ENCODE assay signal across 23 cellular contexts in the genomic region with DNA sequence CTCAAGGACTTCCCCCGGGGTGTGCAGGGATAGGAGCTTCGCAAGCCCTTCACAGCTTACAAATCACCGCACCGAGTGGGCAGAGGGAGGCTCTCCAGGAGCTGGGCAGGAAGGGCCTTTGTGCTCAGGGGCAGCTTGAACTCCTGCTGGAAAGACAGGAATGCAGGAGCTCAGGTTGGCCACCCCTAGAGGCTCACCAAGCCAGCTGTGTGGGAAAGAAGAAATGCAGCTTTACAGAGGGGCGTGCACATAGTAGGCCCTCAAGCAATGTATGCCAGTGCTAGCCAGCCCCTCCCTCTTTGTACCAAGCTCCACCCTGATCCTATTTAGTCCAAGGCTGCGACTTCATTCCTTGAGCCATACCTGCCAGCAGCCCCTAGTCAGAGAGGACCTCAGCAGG. TPM values are rescaled to one million over a fixed set of nuclear protein-coding genes. Genes with fewer than 3 reads are reported as not detected.
DNase-seq lines count a peak whose midpoint lies in the region; ATAC-seq and TF ChIP-seq lines count a peak whose summit lies in the region.
"Had no signal": no experiment of that assay in that cellular context is flagged by ENCODE, and none has a peak within 500 bp of the region (broad histone marks: within the 10 kb centered on the region; RNA-seq: fewer than 3 reads in every experiment).

No MANE protein-coding gene starts in this region.

- H2AK5ac ChIP-seq in neuronal stem cell (ENCODE audit: low read depth, low read length) = no peak overlapping the region

- H4K8ac ChIP-seq in neuronal stem cell (ENCODE audit: low read depth, low read length) = no peak overlapping the region

- H3K14ac ChIP-seq in neuronal stem cell (ENCODE audit: low read length) = no peak overlapping the region

- peak overlapping the region; percentile 27 for H3K27ac ChIP-seq in cardiac muscle cell
- H3K27ac ChIP-seq in HEK293 (ENCODE audit: extremely low read depth, low read depth, low read length) = peak overlapping the region; percentile 33; the same call in 1 of the 2 replicates
- H3K27ac ChIP-seq in neuronal stem cell (replicated peaks; ENCODE audit: low read length) = no peak overlapping the region
- H3K27ac ChIP-seq: 22Rv1; BLaER1 treated with 17β-estradiol and CSF1 and Interleukin-3, amounts not matched to agents 10 nM and 100 nM; GM23248 had no signal

- H3K27me3 ChIP-seq in cardiac muscle cell (no peaks in the 10 kb centered on the region), neuronal stem cell (ENCODE audit: control insufficient read depth in 3 of 3, insufficient read depth in 3 of 3, low read depth in 1 of 3, low read length in 3 of 3) (peaks cover 0 to 5% (median 0%) of the 10 kb centered on the region in 3 experiments)
- H3K27me3 ChIP-seq: BE2C; BLaER1 treated with 17β-estradiol and CSF1 and Interleukin-3, amounts not matched to agents 10 nM and 100 nM had no signal

- H3K4me1 ChIP-seq in cardiac muscle cell (ENCODE audit: low read depth) (peaks cover 33% of the 10 kb centered on the region), HEK293 (ENCODE audit: control insufficient read depth, insufficient read depth, low read length) (peaks cover 7% of the 10 kb centered on the region), neuronal stem cell (ENCODE audit: control insufficient read depth in 2 of 2, insufficient read depth in 1 of 2, low read depth in 1 of 2, low read length in 2 of 2) (peaks cover 0 to 4% of the 10 kb centered on the region in 2 donors)
- H3K4me1 ChIP-seq: BE2C, HAP-1 had no signal

- H3K27ac Mint-ChIP-seq in dendritic cell treated with granulocyte-macrophage colony-stimulating factor and Interleukin-4, amounts not matched to agents 40 ng/mL and 50 ng/mL, for 4 days = peak overlapping the region; percentile 16
- H3K27ac Mint-ChIP-seq in stimulated activated naive B cell treated with anti-CD40 and anti-IgM and Interleukin-4, amounts not matched to agents 10 μg/mL and 1 μg/mL and 100 μg/mL, for 72 hours = no peak overlapping the region
- H3K27ac Mint-ChIP-seq: CD14-positive monocyte; CD4-positive, alpha-beta T cell; CD8-positive, alpha-beta memory T cell had no signal

- ATAC-seq in left ventricle myocardium superior = no peak
- ATAC-seq in GM21529 (IDR thresholded peaks at IDR 0.05; ENCODE audit: unreplicated experiment) = no peak
- no peak for ATAC-seq in stimulated activated naive B cell treated with anti-CD40 and anti-IgM and Interleukin-4, amounts not matched to agents 10 μg/mL and 1 μg/mL and 100 μg/mL, for 72 hours (replicated peaks)

- no peak overlapping the region for H2BK5ac ChIP-seq in neuronal stem cell (ENCODE audit: low read length)

- H3K4me3 ChIP-seq in cardiac muscle cell = no peak overlapping the region
- no peak overlapping the region for H3K4me3 ChIP-seq in HEK293 (ENCODE audit: low read depth, low read length)
- H3K4me3 ChIP-seq in neuronal stem cell (ENCODE audit: low read length in 2 of 2) = no peak overlapping the region
- H3K4me3 ChIP-seq: BLaER1 treated with 17β-estradiol and CSF1 and Interleukin-3, amounts not matched to agents 10 nM and 100 nM; GM23248; HAP-1 had no signal

- CTCF ChIA-PET in HEK293 (lab: Yijun Ruan, JAX) = interaction anchor here (3.7 kb wide), 1 partner anchor 21 kb away, joined by 22 read pairs; no protein-coding TSS in a partner anchor

- intact Hi-C loops in left ventricle myocardium superior (cut with micrococcal nuclease) = no loop called here
- intact Hi-C loops in dendritic cell treated with granulocyte-macrophage colony-stimulating factor and Interleukin-4, amounts not matched to agents 40 ng/mL and 50 ng/mL, for 4 days (cut with micrococcal nuclease) = no loop called here

- peaks cover 37% of the 10 kb centered on the region for H3K27me3 Mint-ChIP-seq in dendritic cell treated with granulocyte-macrophage colony-stimulating factor and Interleukin-4, amounts not matched to agents 40 ng/mL and 50 ng/mL, for 4 days
- H3K27me3 Mint-ChIP-seq in stimulated activated naive B cell treated with anti-CD40 and anti-IgM and Interleukin-4, amounts not matched to agents 10 μg/mL and 1 μg/mL and 100 μg/mL, for 72 hours = peaks cover 7 to 16% of the 10 kb centered on the region in 2 donors

- H3K4ac ChIP-seq in neuronal stem cell (ENCODE audit: low read length) = no peak overlapping the region

- no peak overlapping the region for H2BK12ac ChIP-seq in neuronal stem cell (ENCODE audit: low read length)

- H3K9me3 Mint-ChIP-seq in dendritic cell treated with granulocyte-macrophage colony-stimulating factor and Interleukin-4, amounts not matched to agents 40 ng/mL and 50 ng/mL, for 4 days = peaks cover 10% of the 10 kb centered on the region
- peaks cover 13 to 18% of the 10 kb centered on the region in 2 donors for H3K9me3 Mint-ChIP-seq in stimulated activated naive B cell treated with anti-CD40 and anti-IgM and Interleukin-4, amounts not matched to agents 10 μg/mL and 1 μg/mL and 100 μg/mL, for 72 hours

- H2AFZ ChIP-seq in neuronal stem cell (ENCODE audit: low read length) = no peak overlapping the region
- H2AFZ ChIP-seq: GM23248 had no signal

- no peaks in the 10 kb centered on the region for H3K36me3 ChIP-seq in cardiac muscle cell
- no peaks in the 10 kb centered on the region for H3K36me3 ChIP-seq in HEK293 (ENCODE audit: control insufficient read depth in 2 of 2, insufficient read depth in 1 of 2, low read length in 2 of 2)
- H3K36me3 ChIP-seq in neuronal stem cell (replicated peaks in 1 of 2; ENCODE audit: control insufficient read depth in 2 of 2, insufficient read depth in 2 of 2, low read length in 2 of 2) = no peaks in the 10 kb centered on the region
- H3K36me3 ChIP-seq: BE2C; BLaER1 treated with 17β-estradiol and CSF1 and Interleukin-3, amounts not matched to agents 10 nM and 100 nM; HAP-1 had no signal

- no peaks in the 10 kb centered on the region for H3K9me3 ChIP-seq in cardiac muscle cell (ENCODE audit: low read depth)
- no peaks in the 10 kb centered on the region for H3K9me3 ChIP-seq in HEK293 (ENCODE audit: control insufficient read depth, insufficient read depth, low read depth, low read length)
- peaks cover 0 to 1% of the 10 kb centered on the region in 2 donors for H3K9me3 ChIP-seq in neuronal stem cell (replicated peaks in 1 of 2; ENCODE audit: control insufficient read depth in 2 of 2, insufficient read depth in 1 of 2, low read depth in 1 of 2, low read length in 2 of 2)
- H3K9me3 ChIP-seq: HAP-1 had no signal

- H3K36me3 Mint-ChIP-seq in dendritic cell treated with granulocyte-macrophage colony-stimulating factor and Interleukin-4, amounts not matched to agents 40 ng/mL and 50 ng/mL, for 4 days (ENCODE audit: low read depth) = no peaks in the 10 kb centered on the region
- peaks cover 8 to 10% of the 10 kb centered on the region in 2 donors for H3K36me3 Mint-ChIP-seq in stimulated activated naive B cell treated with anti-CD40 and anti-IgM and Interleukin-4, amounts not matched to agents 10 μg/mL and 1 μg/mL and 100 μg/mL, for 72 hours
- H3K36me3 Mint-ChIP-seq: CD14-positive monocyte had no signal

- DNase-seq in cardiac muscle cell (ENCODE audit: low read depth in 1 of 2, low spot score in 1 of 2) = no peak
- no peak for DNase-seq in left ventricle myocardium superior
- DNase-seq in neuronal stem cell (ENCODE audit: low spot score) = no peak
- no peak for DNase-seq in stimulated activated naive B cell treated with anti-CD40 and anti-IgM and Interleukin-4, amounts not matched to agents 10 μg/mL and 1 μg/mL and 100 μg/mL, for 72 hours
- no peak for DNase-seq in foreskin melanocyte
- DNase-seq: BE2C; CD4-positive, alpha-beta T cell; CD8-positive, alpha-beta memory T cell; DMS 273 treated with DMSO at 0.1 percent for 48 hours; DMS79; EL; GF-D8 had no signal

- H3K23ac ChIP-seq in neuronal stem cell (ENCODE audit: low read depth, low read length, poor library complexity) = peak overlapping the region; percentile 8

- H4K91ac ChIP-seq in neuronal stem cell (ENCODE audit: low read depth, low read length, poor library complexity) = no peak overlapping the region

- peak overlapping the region; percentile 64 for H2BK15ac ChIP-seq in neuronal stem cell (ENCODE audit: low read length)

- no peak overlapping the region for H3K4me2 ChIP-seq in neuronal stem cell (ENCODE audit: insufficient read depth, low read length, poor library complexity, severe bottlenecking)
- H3K4me2 ChIP-seq: BLaER1 treated with 17β-estradiol and CSF1 and Interleukin-3, amounts not matched to agents 10 nM and 100 nM had no signal

- H3K9ac ChIP-seq in neuronal stem cell (ENCODE audit: low read depth, low read length, poor library complexity) = no peak overlapping the region
- H3K9ac ChIP-seq: BLaER1 treated with 17β-estradiol and CSF1 and Interleukin-3, amounts not matched to agents 10 nM and 100 nM; GM23248 had no signal

- H2BK120ac ChIP-seq in neuronal stem cell (ENCODE audit: low read depth, low read length) = no peak overlapping the region

- WGBS in neuronal stem cell (ENCODE audit: extremely low coverage in 2 of 2, insufficient read length in 2 of 2, insufficient replicate concordance in 1 of 2), 2 donors = no CpG with 5 or more reads among the region's 6 CpGs

- peaks cover 17% of the 10 kb centered on the region for H3K4me1 Mint-ChIP-seq in dendritic cell treated with granulocyte-macrophage colony-stimulating factor and Interleukin-4, amounts not matched to agents 40 ng/mL and 50 ng/mL, for 4 days (ENCODE audit: low read depth)
- H3K4me1 Mint-ChIP-seq in stimulated activated naive B cell treated with anti-CD40 and anti-IgM and Interleukin-4, amounts not matched to agents 10 μg/mL and 1 μg/mL and 100 μg/mL, for 72 hours = peaks cover 4 to 8% of the 10 kb centered on the region in 2 donors
- H3K4me1 Mint-ChIP-seq: CD8-positive, alpha-beta memory T cell had no signal

- H3K79me1 ChIP-seq in neuronal stem cell (ENCODE audit: low read depth, low read length) = no peaks in the 10 kb centered on the region

- H3K4me3 Mint-ChIP-seq in dendritic cell treated with granulocyte-macrophage colony-stimulating factor and Interleukin-4, amounts not matched to agents 40 ng/mL and 50 ng/mL, for 4 days = no peak overlapping the region
- no peak overlapping the region for H3K4me3 Mint-ChIP-seq in stimulated activated naive B cell treated with anti-CD40 and anti-IgM and Interleukin-4, amounts not matched to agents 10 μg/mL and 1 μg/mL and 100 μg/mL, for 72 hours
- H3K4me3 Mint-ChIP-seq: CD14-positive monocyte; CD4-positive, alpha-beta T cell; CD8-positive, alpha-beta memory T cell had no signal

- peak overlapping the region; percentile 62 for H3K18ac ChIP-seq in neuronal stem cell (ENCODE audit: low read length)

- POLR2A ChIA-PET in HEK293 (lab: Yijun Ruan, JAX) = no interaction called here

- TF ChIP-seq CTCF in cardiac muscle cell (IDR thresholded peaks at IDR 0.05; ENCODE audit: low read depth, low read length) (no peak), HEK293 (tag by site-specific recombination; IDR thresholded peaks at IDR 0.05) (no peak)

TF ChIP-seq in HEK293, 187 proteins besides CTCF, POLR2A, EP300 and RAD21 (continues in another document):
- no peak for TF ChIP-seq ZNF184 (tag by site-specific recombination; IDR thresholded peaks at IDR 0.05)

RNA-seq across cellular contexts. Expression of gene STRA8, which starts 26.1 kb away (rescaled TPM):
- total RNA-seq in cardiac muscle cell = not detected in 2 replicates
- polyA plus RNA-seq in cardiac muscle cell = not detected in 2 replicates
- total RNA-seq in left ventricle myocardium superior = not detected
- not detected for polyA plus RNA-seq in neuronal stem cell (2013, experiment 1 of 2)
- polyA plus RNA-seq in neuronal stem cell (2013, experiment 2 of 2) = not detected
- total RNA-seq: CD4-positive, alpha-beta T cell; CD8-positive, alpha-beta memory T cell; G401; GM23248; H4 had no signal
- polyA plus RNA-seq: AG04450; CD14-positive monocyte; CD8-positive, alpha-beta memory T cell; GM23248 had no signal

RNA-seq across cellular contexts. Expression of gene WDR91, which starts 48.4 kb away (rescaled TPM):
- total RNA-seq in cardiac muscle cell = 16.2 and 16.7 TPM in 2 replicates
- 13.3 and 13.6 TPM in 2 replicates for polyA plus RNA-seq in cardiac muscle cell
- total RNA-seq in left ventricle myocardium superior = 6.3 TPM
- polyA plus RNA-seq in neuronal stem cell (2013, experiment 1 of 2) = 4.6 TPM
- 3.6 TPM for polyA plus RNA-seq in neuronal stem cell (2013, experiment 2 of 2)
